Comparison of ENCODE assay signal across 8 cellular contexts in genomic region chr6:46848684-46849360, GRCh38. TPM values are rescaled to one million over a fixed set of nuclear protein-coding genes. Genes with fewer than 3 reads are reported as not detected.
DNase-seq lines count a peak whose midpoint lies in the region; ATAC-seq and TF ChIP-seq lines count a peak whose summit lies in the region.

No MANE protein-coding gene starts in this region.

- H2BK120ac ChIP-seq in trophoblast cell (ENCODE audit: insufficient read depth, low read length, poor library complexity) = no peak overlapping the region

- peak; percentile 99 for TF ChIP-seq CTCF in LNCaP clone FGC (IDR thresholded peaks at IDR 0.05; ENCODE audit: control insufficient read depth, extremely low read depth, insufficient read depth)
- peak; percentile 99 for TF ChIP-seq CTCF in type B pancreatic cell (conservative IDR thresholded peaks at IDR 0.05)

- H3K9me2 ChIP-seq in GM23248 (ENCODE audit: insufficient read depth) = no peaks in the 10 kb centered on the region

- H3K79me1 ChIP-seq in trophoblast cell (ENCODE audit: low read length) = no peaks in the 10 kb centered on the region

- in situ Hi-C loops in GM23248 (cut with MboI) = no loop called here

- H3K27ac Mint-ChIP-seq in activated naive CD8-positive, alpha-beta T cell treated with anti-CD3 and anti-CD28 coated beads for 36 hours = no peak overlapping the region
- no peak overlapping the region for H3K27ac Mint-ChIP-seq in type B pancreatic cell

- H3K9me3 Mint-ChIP-seq in activated naive CD8-positive, alpha-beta T cell treated with anti-CD3 and anti-CD28 coated beads for 36 hours = no peaks in the 10 kb centered on the region
- H3K9me3 Mint-ChIP-seq in type B pancreatic cell = no peaks in the 10 kb centered on the region

- H3K9me3 ChIP-seq in GM23248 (ENCODE audit: low read depth) = no peaks in the 10 kb centered on the region
- no peaks in the 10 kb centered on the region for H3K9me3 ChIP-seq in trophoblast cell (ENCODE audit: insufficient read depth, low read depth, low read length)

- no peaks in the 10 kb centered on the region for H3F3A ChIP-seq in GM23248 (ENCODE audit: insufficient read depth)

- H2BK5ac ChIP-seq in trophoblast cell (ENCODE audit: low read depth, low read length, poor library complexity) = no peak overlapping the region

- H3K18ac ChIP-seq in trophoblast cell (ENCODE audit: low read length) = no peak overlapping the region

- H3K4me3 ChIP-seq in GM23248 (0 out of 2 replicates have a peak overlapping the region, but pooled peaks have one; percentile 41), LNCaP clone FGC (ENCODE audit: low read depth, low read length) (no peak overlapping the region), trophoblast cell (ENCODE audit: low read depth, low read length) (no peak overlapping the region)

- 11 to 12% methylated on average over 25 of the region's 25 CpGs for WGBS in GM23248 (ENCODE audit: low coverage in 1 of 2, low lambda C conversion rate in 2 of 2, missing lambda C conversion rate in 2 of 2), 2 experiments
- no CpG with 5 or more reads among the region's 25 CpGs for WGBS in trophoblast cell (ENCODE audit: extremely low coverage, insufficient coverage, insufficient read length)

- H3K23ac ChIP-seq in trophoblast cell (ENCODE audit: low read length) = no peak overlapping the region

- no peaks in the 10 kb centered on the region for H4K20me1 ChIP-seq in GM23248 (ENCODE audit: insufficient read depth)

- no peak overlapping the region for H2BK12ac ChIP-seq in trophoblast cell (ENCODE audit: low read length)

- H3K4me2 ChIP-seq in GM23248 (ENCODE audit: unreplicated experiment) = no peak overlapping the region
- H3K4me2 ChIP-seq in trophoblast cell (ENCODE audit: low read length) = peak overlapping the region; percentile 48

- H3K79me2 ChIP-seq in GM23248 (ENCODE audit: insufficient read depth) (no peaks in the 10 kb centered on the region), trophoblast cell (ENCODE audit: control insufficient read depth, insufficient read depth, low read length, poor library complexity) (no peaks in the 10 kb centered on the region)

- peak overlapping the region; percentile 71; the same call in 1 of the 2 replicates for H2AFZ ChIP-seq in GM23248
- no peak overlapping the region for H2AFZ ChIP-seq in trophoblast cell (ENCODE audit: insufficient read depth, low read length, poor library complexity)

- H3K27me3 ChIP-seq in GM23248 (replicated peaks; ENCODE audit: insufficient read depth) (no peaks in the 10 kb centered on the region; the same call in 1 of the 2 replicates), trophoblast cell (ENCODE audit: insufficient read depth, low read length) (no peaks in the 10 kb centered on the region)

- no peak overlapping the region for H2AK5ac ChIP-seq in trophoblast cell (ENCODE audit: low read length)

- no peak overlapping the region for H4K91ac ChIP-seq in trophoblast cell (ENCODE audit: low read depth, low read length)

- peaks cover 29% of the 10 kb centered on the region for H3K27me3 Mint-ChIP-seq in activated naive CD8-positive, alpha-beta T cell treated with anti-CD3 and anti-CD28 coated beads for 36 hours
- H3K27me3 Mint-ChIP-seq in type B pancreatic cell = peaks cover 8% of the 10 kb centered on the region

- no peak overlapping the region for H4K8ac ChIP-seq in trophoblast cell (ENCODE audit: low read depth, low read length)

- no peak overlapping the region for H3K4ac ChIP-seq in trophoblast cell (ENCODE audit: low read depth, low read length)

- H3K36me3 ChIP-seq in GM23248 (ENCODE audit: low read depth) = no peaks in the 10 kb centered on the region
- no peaks in the 10 kb centered on the region for H3K36me3 ChIP-seq in trophoblast cell (ENCODE audit: control insufficient read depth in 1 of 2, insufficient read depth in 2 of 2, low read length in 2 of 2)

- DNase-seq in EL (peak; percentile 81), GM23248 (peak; percentile 84), LNCaP clone FGC (ENCODE audit: low read depth) (peak; percentile 37), Right ventricle myocardium superior (peak; percentile 93), trophoblast cell (peak; percentile 93 to 95), type B pancreatic cell (ENCODE audit: extremely low spot score, unreplicated experiment) (peak; percentile 90)
- peak; percentile 69 for DNase-seq in activated naive CD8-positive, alpha-beta T cell treated with anti-CD3 and anti-CD28 coated beads for 36 hours

- ATAC-seq in SK-N-SH treated with all-trans-retinoic acid at 6 μM for 48 hours = peak; percentile 100
- ATAC-seq in Right ventricle myocardium superior (ENCODE audit: poor library complexity) = peak; percentile 98

- H3K4me3 Mint-ChIP-seq in activated naive CD8-positive, alpha-beta T cell treated with anti-CD3 and anti-CD28 coated beads for 36 hours = peak overlapping the region; percentile 44
- peak overlapping the region; percentile 72 for H3K4me3 Mint-ChIP-seq in type B pancreatic cell

- peaks cover 5% of the 10 kb centered on the region for H3K4me1 Mint-ChIP-seq in activated naive CD8-positive, alpha-beta T cell treated with anti-CD3 and anti-CD28 coated beads for 36 hours
- H3K4me1 Mint-ChIP-seq in type B pancreatic cell (ENCODE audit: unreplicated experiment) = peaks cover 19% of the 10 kb centered on the region

- intact Hi-C loops in Right ventricle myocardium superior (cut with DNase I) = loop anchor here (2.0 to 5.0 kb wide), 2 partner anchors 200 to 463 kb away; no protein-coding TSS in a partner anchor

- H3K14ac ChIP-seq in trophoblast cell (ENCODE audit: low read length) = no peak overlapping the region

- H3K4me1 ChIP-seq in GM23248 (ENCODE audit: insufficient read depth) = no peaks in the 10 kb centered on the region
- H3K4me1 ChIP-seq in trophoblast cell (ENCODE audit: control insufficient read depth in 1 of 2, insufficient read depth in 2 of 2, low read length in 2 of 2) = peaks cover 0 to 2% of the 10 kb centered on the region in 2 experiments

- no peak overlapping the region for H4K12ac ChIP-seq in trophoblast cell (ENCODE audit: low read depth, low read length)

- no peak overlapping the region for H3K27ac ChIP-seq in GM23248
- H3K27ac ChIP-seq in trophoblast cell (ENCODE audit: low read depth, low read length) = no peak overlapping the region

- H3K9ac ChIP-seq in GM23248 = no peak overlapping the region
- peak overlapping the region; percentile 39 for H3K9ac ChIP-seq in trophoblast cell (ENCODE audit: low read length)

- no peaks in the 10 kb centered on the region for H3K36me3 Mint-ChIP-seq in activated naive CD8-positive, alpha-beta T cell treated with anti-CD3 and anti-CD28 coated beads for 36 hours
- no peaks in the 10 kb centered on the region for H3K36me3 Mint-ChIP-seq in type B pancreatic cell

TF ChIP-seq in SK-N-SH treated with all-trans-retinoic acid at 6 μM for 48 hours, 23 proteins besides CTCF, POLR2A, EP300 and RAD21 (continues in another document):
- TF ChIP-seq, protein P1, sequence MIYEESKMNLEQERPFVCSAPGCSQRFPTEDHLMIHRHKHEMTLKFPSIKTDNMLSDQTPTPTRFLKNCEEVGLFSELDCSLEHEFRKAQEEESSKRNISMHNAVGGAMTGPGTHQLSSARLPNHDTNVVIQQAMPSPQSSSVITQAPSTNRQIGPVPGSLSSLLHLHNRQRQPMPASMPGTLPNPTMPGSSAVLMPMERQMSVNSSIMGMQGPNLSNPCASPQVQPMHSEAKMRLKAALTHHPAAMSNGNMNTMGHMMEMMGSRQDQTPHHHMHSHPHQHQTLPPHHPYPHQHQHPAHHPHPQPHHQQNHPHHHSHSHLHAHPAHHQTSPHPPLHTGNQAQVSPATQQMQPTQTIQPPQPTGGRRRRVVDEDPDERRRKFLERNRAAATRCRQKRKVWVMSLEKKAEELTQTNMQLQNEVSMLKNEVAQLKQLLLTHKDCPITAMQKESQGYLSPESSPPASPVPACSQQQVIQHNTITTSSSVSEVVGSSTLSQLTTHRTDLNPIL (CRISPR knock-in tag; IDR thresholded peaks at IDR 0.05; ENCODE audit: low read depth) = no peak
- TF ChIP-seq TCF4 (CRISPR knock-in tag; IDR thresholded peaks at IDR 0.05; ENCODE audit: borderline replicate concordance) = no peak
- no peak for TF ChIP-seq ZNF8 (CRISPR knock-in tag; IDR thresholded peaks at IDR 0.05)
- TF ChIP-seq, protein P2, sequence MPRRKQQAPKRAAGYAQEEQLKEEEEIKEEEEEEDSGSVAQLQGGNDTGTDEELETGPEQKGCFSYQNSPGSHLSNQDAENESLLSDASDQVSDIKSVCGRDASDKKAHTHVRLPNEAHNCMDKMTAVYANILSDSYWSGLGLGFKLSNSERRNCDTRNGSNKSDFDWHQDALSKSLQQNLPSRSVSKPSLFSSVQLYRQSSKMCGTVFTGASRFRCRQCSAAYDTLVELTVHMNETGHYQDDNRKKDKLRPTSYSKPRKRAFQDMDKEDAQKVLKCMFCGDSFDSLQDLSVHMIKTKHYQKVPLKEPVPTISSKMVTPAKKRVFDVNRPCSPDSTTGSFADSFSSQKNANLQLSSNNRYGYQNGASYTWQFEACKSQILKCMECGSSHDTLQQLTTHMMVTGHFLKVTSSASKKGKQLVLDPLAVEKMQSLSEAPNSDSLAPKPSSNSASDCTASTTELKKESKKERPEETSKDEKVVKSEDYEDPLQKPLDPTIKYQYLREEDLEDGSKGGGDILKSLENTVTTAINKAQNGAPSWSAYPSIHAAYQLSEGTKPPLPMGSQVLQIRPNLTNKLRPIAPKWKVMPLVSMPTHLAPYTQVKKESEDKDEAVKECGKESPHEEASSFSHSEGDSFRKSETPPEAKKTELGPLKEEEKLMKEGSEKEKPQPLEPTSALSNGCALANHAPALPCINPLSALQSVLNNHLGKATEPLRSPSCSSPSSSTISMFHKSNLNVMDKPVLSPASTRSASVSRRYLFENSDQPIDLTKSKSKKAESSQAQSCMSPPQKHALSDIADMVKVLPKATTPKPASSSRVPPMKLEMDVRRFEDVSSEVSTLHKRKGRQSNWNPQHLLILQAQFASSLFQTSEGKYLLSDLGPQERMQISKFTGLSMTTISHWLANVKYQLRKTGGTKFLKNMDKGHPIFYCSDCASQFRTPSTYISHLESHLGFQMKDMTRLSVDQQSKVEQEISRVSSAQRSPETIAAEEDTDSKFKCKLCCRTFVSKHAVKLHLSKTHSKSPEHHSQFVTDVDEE (CRISPR knock-in tag; IDR thresholded peaks at IDR 0.05) = no peak
- TF ChIP-seq ZNF565 (CRISPR knock-in tag; conservative IDR thresholded peaks at IDR 0.05; ENCODE audit: low read depth) = no peak
- no peak for TF ChIP-seq ISL1 (CRISPR knock-in tag; IDR thresholded peaks at IDR 0.05)

RNA-seq across cellular contexts. Expression of gene MEP1A, which starts 55.6 kb away (rescaled TPM):
- not detected in 2 replicates for total RNA-seq in GM23248 (2014; rRNA removed; shearing (Covaris generic))
- polyA plus RNA-seq in GM23248 (2016; fragmentation: Nextera tagmentation; extraction: Ambion mirVana) = not detected in 2 replicates
- total RNA-seq in activated naive CD8-positive, alpha-beta T cell treated with anti-CD3 and anti-CD28 coated beads for 36 hours = not detected
- total RNA-seq in Right ventricle myocardium superior = not detected
- not detected in 2 replicates for polyA plus RNA-seq in trophoblast cell (2013)
- 3.6 and 22.4 TPM in 2 replicates for total RNA-seq in type B pancreatic cell (ENCODE audit: low replicate concordance)

Comparison
In these comparisons a context has a peak if more than half of its experiments do, and no peak if none do; other contexts are left out.
1. DNase-seq: peak in every context shown above with its lines; median percentile 94 in trophoblast cell; 93 in Right ventricle myocardium superior; 90 in type B pancreatic cell; 84 in GM23248; 81 in EL; 69 in activated naive CD8-positive, alpha-beta T cell treated with anti-CD3 and anti-CD28 coated beads for 36 hours; 37 in LNCaP clone FGC.